Comparison of ENCODE assay signal across 8 cellular contexts in the genomic region with DNA sequence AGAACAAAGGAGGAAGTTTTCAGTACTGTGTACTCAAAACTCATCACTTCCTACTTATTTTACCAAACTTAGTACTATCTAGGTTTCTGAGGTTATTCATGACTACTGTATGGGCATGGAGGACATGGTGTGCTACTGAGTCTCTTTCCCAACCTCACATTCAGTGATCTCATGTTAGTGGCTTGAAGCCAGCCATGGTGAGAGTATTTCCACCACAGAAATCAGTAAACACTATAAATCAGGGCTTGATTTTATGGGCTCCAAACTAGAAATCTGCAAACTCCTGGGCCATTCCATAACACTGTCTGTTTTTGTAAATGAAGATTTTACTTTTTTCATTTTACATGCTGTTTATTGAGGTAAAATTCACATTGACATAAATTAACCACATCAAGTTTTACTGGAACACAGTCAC. TPM values are rescaled to one million over a fixed set of nuclear protein-coding genes. Genes with fewer than 3 reads are reported as not detected.
A peak's percentile ranks its signal among the peaks of the same experiment; 100 is the strongest.
DNase-seq lines count a peak whose midpoint lies in the region; ATAC-seq lines count a peak whose summit lies in the region.

No MANE protein-coding gene starts in this region.

- H3K27ac ChIP-seq in temporal lobe (ENCODE audit: low read depth, low read length), result peak overlapping the region; percentile 4

- no peaks in the 10 kb centered on the region for H3K27me3 Mint-ChIP-seq in activated CD4-positive, alpha-beta memory T cell treated with anti-CD3 and anti-CD28 coated beads, Interleukin-2, amount 10 ng/mL, durations not matched to agents 7 days and 5 days
- no peaks in the 10 kb centered on the region for H3K27me3 Mint-ChIP-seq in activated CD4-positive, alpha-beta memory T cell treated with anti-CD3 and anti-CD28 coated beads for 36 hours

- DNase-seq in activated CD4-positive, alpha-beta memory T cell treated with anti-CD3 and anti-CD28 coated beads, Interleukin-2, amount 10 ng/mL, durations not matched to agents 7 days and 5 days, result no peak
- no peak for DNase-seq in activated CD4-positive, alpha-beta memory T cell treated with anti-CD3 and anti-CD28 coated beads for 36 hours
- DNase-seq in astrocyte of the hippocampus (ENCODE audit: low read depth, low spot score) (peak; percentile 77), kidney tubule cell (ENCODE audit: low spot score) (peak; percentile 33), NCI-H1105 (lab: John Stamatoyannopoulos, UW) (no peak), amniotic stem cell (lab: John Stamatoyannopoulos, UW) (no peak)

- intact Hi-C loops in activated CD4-positive, alpha-beta memory T cell treated with anti-CD3 and anti-CD28 coated beads for 36 hours (cut with micrococcal nuclease), result no loop called here

- H3K4me3 Mint-ChIP-seq in activated CD4-positive, alpha-beta memory T cell treated with anti-CD3 and anti-CD28 coated beads, Interleukin-2, amount 10 ng/mL, durations not matched to agents 7 days and 5 days, result no peak overlapping the region
- no peak overlapping the region for H3K4me3 Mint-ChIP-seq in activated CD4-positive, alpha-beta memory T cell treated with anti-CD3 and anti-CD28 coated beads for 36 hours

- POLR2A ChIA-PET in activated CD4-positive, alpha-beta memory T cell treated with anti-CD3 and anti-CD28 coated beads, Interleukin-2, amount 10 ng/mL, durations not matched to agents 7 days and 5 days (lab: Charles Lee), result interaction anchor here (1.0 to 3.3 kb wide), 2 partner anchors 19 to 21 kb away, joined by 3 to 12 read pairs; a partner anchor contains a TSS
- POLR2A ChIA-PET in activated CD4-positive, alpha-beta memory T cell treated with anti-CD3 and anti-CD28 coated beads for 36 hours (lab: Charles Lee), result no interaction called here

- H3K36me3 Mint-ChIP-seq in activated CD4-positive, alpha-beta memory T cell treated with anti-CD3 and anti-CD28 coated beads, Interleukin-2, amount 10 ng/mL, durations not matched to agents 7 days and 5 days (ENCODE audit: low read depth), result peaks cover 3% of the 10 kb centered on the region
- no peaks in the 10 kb centered on the region for H3K36me3 Mint-ChIP-seq in activated CD4-positive, alpha-beta memory T cell treated with anti-CD3 and anti-CD28 coated beads for 36 hours

- H3K27ac Mint-ChIP-seq in activated CD4-positive, alpha-beta memory T cell treated with anti-CD3 and anti-CD28 coated beads, Interleukin-2, amount 10 ng/mL, durations not matched to agents 7 days and 5 days, result peak overlapping the region; percentile 23
- H3K27ac Mint-ChIP-seq in activated CD4-positive, alpha-beta memory T cell treated with anti-CD3 and anti-CD28 coated beads for 36 hours, result no peak overlapping the region

- no peaks in the 10 kb centered on the region for H3K9me3 Mint-ChIP-seq in activated CD4-positive, alpha-beta memory T cell treated with anti-CD3 and anti-CD28 coated beads, Interleukin-2, amount 10 ng/mL, durations not matched to agents 7 days and 5 days
- no peaks in the 10 kb centered on the region for H3K9me3 Mint-ChIP-seq in activated CD4-positive, alpha-beta memory T cell treated with anti-CD3 and anti-CD28 coated beads for 36 hours

- CTCF ChIA-PET in activated CD4-positive, alpha-beta memory T cell treated with anti-CD3 and anti-CD28 coated beads, Interleukin-2, amount 10 ng/mL, durations not matched to agents 7 days and 5 days (lab: Charles Lee), result no interaction called here
- CTCF ChIA-PET in activated CD4-positive, alpha-beta memory T cell treated with anti-CD3 and anti-CD28 coated beads for 36 hours (lab: Charles Lee), result no interaction called here

- H3K4me1 Mint-ChIP-seq in activated CD4-positive, alpha-beta memory T cell treated with anti-CD3 and anti-CD28 coated beads, Interleukin-2, amount 10 ng/mL, durations not matched to agents 7 days and 5 days, result peaks cover 51% of the 10 kb centered on the region
- peaks cover 56% of the 10 kb centered on the region for H3K4me1 Mint-ChIP-seq in activated CD4-positive, alpha-beta memory T cell treated with anti-CD3 and anti-CD28 coated beads for 36 hours (ENCODE audit: low read depth)

- ATAC-seq in GM19467 (IDR thresholded peaks at IDR 0.05; ENCODE audit: unreplicated experiment), result no peak

RNA-seq across cellular contexts. Expression of a gene that starts 19.7 kb away (rescaled TPM):
- 10 to 100 TPM; 15.5 to 15.9 TPM for total RNA-seq in activated CD4-positive, alpha-beta memory T cell treated with anti-CD3 and anti-CD28 coated beads, Interleukin-2, amount 10 ng/mL, durations not matched to agents 7 days and 5 days
- 10 to 100 TPM; 12.0 to 14.5 TPM for total RNA-seq in activated CD4-positive, alpha-beta memory T cell treated with anti-CD3 and anti-CD28 coated beads for 36 hours
- 4.2 TPM for total RNA-seq in temporal lobe

RNA-seq across cellular contexts. Expression of a gene that starts 36.1 kb away (rescaled TPM):
- 10 to 100 TPM; 57.3 to 57.7 TPM for total RNA-seq in activated CD4-positive, alpha-beta memory T cell treated with anti-CD3 and anti-CD28 coated beads, Interleukin-2, amount 10 ng/mL, durations not matched to agents 7 days and 5 days
- 10 to 100 TPM; 42.0 to 46.0 TPM for total RNA-seq in activated CD4-positive, alpha-beta memory T cell treated with anti-CD3 and anti-CD28 coated beads for 36 hours
- total RNA-seq in temporal lobe, result 24.3 TPM

RNA-seq across cellular contexts. Expression of a gene that starts 51.6 kb away (rescaled TPM):
- 10 to 100 TPM; 52.6 to 60.6 TPM for total RNA-seq in activated CD4-positive, alpha-beta memory T cell treated with anti-CD3 and anti-CD28 coated beads, Interleukin-2, amount 10 ng/mL, durations not matched to agents 7 days and 5 days
- 10 to 100 TPM; 50.5 to 50.9 TPM for total RNA-seq in activated CD4-positive, alpha-beta memory T cell treated with anti-CD3 and anti-CD28 coated beads for 36 hours
- 52.1 TPM for total RNA-seq in temporal lobe

RNA-seq across cellular contexts. Expression of a gene that starts 52.6 kb away (rescaled TPM):
- total RNA-seq in activated CD4-positive, alpha-beta memory T cell treated with anti-CD3 and anti-CD28 coated beads, Interleukin-2, amount 10 ng/mL, durations not matched to agents 7 days and 5 days, result 1 to 10 TPM; 1.4 TPM
- total RNA-seq in activated CD4-positive, alpha-beta memory T cell treated with anti-CD3 and anti-CD28 coated beads for 36 hours, result under 1 TPM; 0.58 to 0.76 TPM
- 4.7 TPM for total RNA-seq in temporal lobe

Comparison
In these comparisons a context has a peak if more than half of its experiments do, and no peak if none do; other contexts are left out.
1. DNase-seq: peak in astrocyte of the hippocampus (single experiment) and kidney tubule cell (single experiment); none in activated CD4-positive, alpha-beta memory T cell treated with anti-CD3 and anti-CD28 coated beads, Interleukin-2, amount 10 ng/mL, durations not matched to agents 7 days and 5 days (single experiment), activated CD4-positive, alpha-beta memory T cell treated with anti-CD3 and anti-CD28 coated beads for 36 hours (single experiment), NCI-H1105 (single experiment) and amniotic stem cell (single experiment).